Comparison of ENCODE assay signal across 8 cellular contexts in genomic region chr3:112531358-112531781, GRCh38. TPM values are rescaled to one million over a fixed set of nuclear protein-coding genes. Genes with fewer than 3 reads are reported as not detected.
A peak's percentile ranks its signal among the peaks of the same experiment; 100 is the strongest.
DNase-seq lines count a peak whose midpoint lies in the region; ATAC-seq and TF ChIP-seq lines count a peak whose summit lies in the region.

No MANE protein-coding gene starts in this region.

- TF ChIP-seq CTCF in BJ (IDR thresholded peaks at IDR 0.05; ENCODE audit: insufficient read depth, low read depth, low read length) (peak; percentile 40; the same call in 1 of the 2 replicates), H9 (conservative IDR thresholded peaks at IDR 0.05) (peak; percentile 74), thyroid gland (IDR thresholded peaks at IDR 0.05) (peak in 5 of 6 experiments; percentile 25 to 60 (median 49))

- H3K4me3 ChIP-seq in BJ (ENCODE audit: low read depth, low read length) (no peak overlapping the region), thyroid gland (replicated peaks in 1 of 3) (no peak overlapping the region), H7 (ENCODE audit: insufficient read depth, low read depth, low read length) (no peak overlapping the region)

- H3K9me3 ChIP-seq in H9 (ENCODE audit: control insufficient read depth, low read depth, low read length) = no peaks in the 10 kb centered on the region
- no peaks in the 10 kb centered on the region for H3K9me3 ChIP-seq in thyroid gland

- POLR2A ChIA-PET in BJ (lab: Charles Lee) (no interaction called here), T-cell (lab: Charles Lee) (no interaction called here)

- intact Hi-C loops in thyroid gland (cut with DNase I) = no loop called here

- no peak overlapping the region for H3T11ph ChIP-seq in H9 (ENCODE audit: low read length)

- no peak overlapping the region for H3K27ac Mint-ChIP-seq in H9
- H3K27ac Mint-ChIP-seq in T-cell = peak overlapping the region; percentile 57 to 75

- DNase-seq in BJ (ENCODE audit: low read depth) (no peak), H9 (no peak), T-cell (no peak), glomerular visceral epithelial cell (ENCODE audit: extremely low spot score) (peak; percentile 16), thyroid gland (no peak), H7 (no peak)

- H3K9me3 Mint-ChIP-seq in H9 = no peaks in the 10 kb centered on the region
- no peaks in the 10 kb centered on the region for H3K9me3 Mint-ChIP-seq in T-cell

- no peaks in the 10 kb centered on the region for H4K20me1 ChIP-seq in H9 (ENCODE audit: control insufficient read depth, insufficient read depth, insufficient read length)

- H3K4ac ChIP-seq in H9 (ENCODE audit: low read depth, low read length) = no peak overlapping the region

- TF ChIP-seq POLR2A in thyroid gland (IDR thresholded peaks at IDR 0.05) = no peak

- H2BK5ac ChIP-seq in H9 (ENCODE audit: insufficient read length, low read length) = no peak overlapping the region

- H4K91ac ChIP-seq in H9 (ENCODE audit: insufficient read length, low read depth, low read length) = no peak overlapping the region

- H3K56ac ChIP-seq in H9 (ENCODE audit: insufficient read length, low read depth, low read length) = no peak overlapping the region

- no peaks in the 10 kb centered on the region for H3K23me2 ChIP-seq in H9 (ENCODE audit: insufficient read length, low read depth, low read length, poor library complexity, severe bottlenecking)

- H2BK12ac ChIP-seq in H9 (ENCODE audit: insufficient read length, low read depth, low read length) = no peak overlapping the region

- H3K27me3 Mint-ChIP-seq in H9 (ENCODE audit: low read depth) (no peaks in the 10 kb centered on the region), T-cell (no peaks in the 10 kb centered on the region)

- H3K4me3 Mint-ChIP-seq in H9 = no peak overlapping the region
- no peak overlapping the region for H3K4me3 Mint-ChIP-seq in T-cell

- no peak overlapping the region for H2BK20ac ChIP-seq in H9 (ENCODE audit: low read depth, low read length, poor library complexity, severe bottlenecking)

- H3K27me3 ChIP-seq in BJ (ENCODE audit: control insufficient read depth, insufficient read depth, low read length) (no peaks in the 10 kb centered on the region), H9 (ENCODE audit: insufficient read depth, low read length) (no peaks in the 10 kb centered on the region), thyroid gland (no peaks in the 10 kb centered on the region), H7 (ENCODE audit: control insufficient read depth, insufficient read depth, low read length) (no peaks in the 10 kb centered on the region)

- no peak overlapping the region for H3K23ac ChIP-seq in H9 (ENCODE audit: insufficient read length, low read depth, low read length)

- H4K5ac ChIP-seq in H9 (ENCODE audit: insufficient read length, low read depth, low read length) = no peak overlapping the region

- H3K36me3 Mint-ChIP-seq in H9 (ENCODE audit: insufficient read depth in 1 of 3, low read depth in 3 of 3) = peaks cover 4 to 38% (median 13%) of the 10 kb centered on the region in 3 experiments
- H3K36me3 Mint-ChIP-seq in T-cell = peaks cover 42% of the 10 kb centered on the region

- no peaks in the 10 kb centered on the region for H3K79me1 ChIP-seq in H9 (ENCODE audit: insufficient read depth, low read depth, low read length, poor library complexity, severe bottlenecking)

- no CpG with 5 or more reads among the region's 1 CpG for WGBS in H9 (ENCODE audit: extremely low coverage, insufficient read length, low lambda C conversion rate)
- WGBS in thyroid gland, 2 donors = 2 to 8% methylated on average over 1 of the region's 1 CpG

- H2BK15ac ChIP-seq in H9 (ENCODE audit: low read depth, low read length) = no peak overlapping the region

- no peak overlapping the region for H3K4me2 ChIP-seq in H9 (ENCODE audit: insufficient read depth, insufficient read length, low read length)

- no peak overlapping the region for H2AFZ ChIP-seq in H9 (ENCODE audit: low read length)

- ATAC-seq in T-cell (replicated peaks in 1 of 4) = no peak
- ATAC-seq in GM19397 (IDR thresholded peaks at IDR 0.05; ENCODE audit: unreplicated experiment) = no peak
- ATAC-seq in GM19035 (IDR thresholded peaks at IDR 0.05; ENCODE audit: unreplicated experiment) = no peak

- no peaks in the 10 kb centered on the region for H3K36me3 ChIP-seq in BJ (ENCODE audit: control insufficient read depth, insufficient read depth, low read length)
- peaks cover 16 to 24% of the 10 kb centered on the region in 2 donors for H3K36me3 ChIP-seq in thyroid gland
- peaks cover 3% of the 10 kb centered on the region; the same call in 1 of the 2 replicates for H3K36me3 ChIP-seq in H7 (replicated peaks; ENCODE audit: control insufficient read depth, insufficient read depth, low read length)

- CTCF ChIA-PET in BJ (lab: Yijun Ruan, JAX) = interaction anchor here (0.6 to 1.4 kb wide), 10 partner anchors 8 to 420 kb away, joined by 3 to 10 read pairs (median 4); partner anchors contain the start of gene SLC9C1
- CTCF ChIA-PET in T-cell (lab: Charles Lee) = interaction anchor here (0.7 to 1.2 kb wide), 12 partner anchors 9 to 420 kb away, joined by 3 to 25 read pairs (median 4); partner anchors contain the start of gene SLC9C1 (in 1 of the 2)

- no peak overlapping the region for H3K9ac ChIP-seq in H9 (ENCODE audit: extremely low read depth, insufficient read length, low read length)

- H3K4me1 ChIP-seq in H9 (ENCODE audit: insufficient read depth, low read length) (no peaks in the 10 kb centered on the region), thyroid gland (no peaks in the 10 kb centered on the region)

- no peaks in the 10 kb centered on the region for H3K79me2 ChIP-seq in H9 (ENCODE audit: insufficient read depth, low read length)

- no peaks in the 10 kb centered on the region for H3K4me1 Mint-ChIP-seq in H9
- H3K4me1 Mint-ChIP-seq in T-cell = peaks cover 0 to 4% (median 3%) of the 10 kb centered on the region in 3 donors

- H2BK120ac ChIP-seq in H9 (ENCODE audit: low read depth, low read length, poor library complexity, severe bottlenecking) = no peak overlapping the region

- no peak overlapping the region for H3K14ac ChIP-seq in H9 (ENCODE audit: insufficient read depth, low read length)

- H2AK5ac ChIP-seq in H9 (ENCODE audit: insufficient read length, low read length) = no peak overlapping the region

- no peak overlapping the region for H3K18ac ChIP-seq in H9 (ENCODE audit: insufficient read length, low read depth, low read length)

- H4K8ac ChIP-seq in H9 (replicated peaks; ENCODE audit: insufficient read length, low read depth, low read length) = no peak overlapping the region

- no peak overlapping the region for H3K27ac ChIP-seq in H9 (ENCODE audit: insufficient read length, low read depth, low read length)
- no peak overlapping the region for H3K27ac ChIP-seq in thyroid gland

RNA-seq across cellular contexts. Expression of gene ATG3, which starts 30.4 kb away (rescaled TPM):
- 29.6 and 51.4 TPM in 2 replicates for polyA plus RNA-seq in BJ (2011; rRNA removed)
- polyA minus RNA-seq in BJ (2011; rRNA and poly(A)+ RNA removed) = 24.9 and 26.6 TPM in 2 replicates
- total RNA-seq in H9 (2021) (59.3 and 60.7 TPM in 2 replicates), T-cell (10 to 100 TPM; 40.5 to 51.1 (median 49.0) TPM), thyroid gland (100 to 1,000 TPM in 1 of 4 donors, 10 to 100 TPM in 3; 68.5 to 117 (median 80.9) TPM)
- total RNA-seq in H7 (2014; rRNA removed; shearing (Covaris generic)) = 53.9 and 64.1 TPM in 2 replicates

RNA-seq across cellular contexts. Expression of gene SLC35A5, which starts 30.5 kb away (rescaled TPM):
- 29.4 and 57.7 TPM in 2 replicates for polyA plus RNA-seq in BJ (2011; rRNA removed)
- polyA minus RNA-seq in BJ (2011; rRNA and poly(A)+ RNA removed) = 16.8 and 24.0 TPM in 2 replicates
- total RNA-seq in H9 (2021) = 40.0 and 44.9 TPM in 2 replicates
- total RNA-seq in T-cell = 10 to 100 TPM; 11.7 to 20.4 (median 16.3) TPM
- 10 to 100 TPM; 39.5 to 66.1 (median 60.8) TPM for total RNA-seq in thyroid gland
- total RNA-seq in H7 (2014; rRNA removed; shearing (Covaris generic)) = 44.4 and 51.5 TPM in 2 replicates

RNA-seq across cellular contexts. Expression of gene BTLA, which starts 32.1 kb away (rescaled TPM):
- not detected in 2 replicates for polyA plus RNA-seq in BJ (2011; rRNA removed)
- polyA minus RNA-seq in BJ (2011; rRNA and poly(A)+ RNA removed) = not detected in 2 replicates
- total RNA-seq in H9 (2021) (not detected in 2 replicates), T-cell (10 to 100 TPM; 11.5 to 16.9 (median 15.2) TPM), thyroid gland (1 to 10 TPM in 1 of 4 donors, under 1 TPM in 1, not detected in 2; 0.49 to 2.7 TPM)
- not detected in 2 replicates for total RNA-seq in H7 (2014; rRNA removed; shearing (Covaris generic))

Comparison
In these comparisons a context has a peak if more than half of its experiments do, and no peak if none do; other contexts are left out.
1. H3K27ac Mint-ChIP-seq: peak in T-cell (2 of 2); none in H9 (0 of 3).
2. Peak in every context shown above with its lines, with median percentiles within 50 percentile points of each other: CTCF ChIP-seq.